10 cellular contexts compared by ENCODE assay signal in genomic region chr2:113217455-113218282, GRCh38. TPM values are rescaled to one million over a fixed set of nuclear protein-coding genes. Genes with fewer than 3 reads are reported as not detected.
DNase-seq lines count a peak whose midpoint lies in the region; ATAC-seq and TF ChIP-seq lines count a peak whose summit lies in the region.
"Had no signal": no experiment of that assay in that cellular context is flagged by ENCODE, and none has a peak within 500 bp of the region (broad histone marks: within the 10 kb centered on the region; RNA-seq: fewer than 3 reads in every experiment).

No MANE protein-coding gene starts in this region.

- H3K36me3 ChIP-seq in KOPT-K1 (ENCODE audit: insufficient read depth, low read length) (no peaks in the 10 kb centered on the region), mammary epithelial cell (ENCODE audit: insufficient read depth, low read length) (no peaks in the 10 kb centered on the region), right lobe of liver (no peaks in the 10 kb centered on the region), subcutaneous abdominal adipose tissue (ENCODE audit: control insufficient read depth in 5 of 5, insufficient read depth in 5 of 5, low read length in 5 of 5) (no peaks in the 10 kb centered on the region)

- in situ Hi-C loops in mammary epithelial cell (cut with MboI; ENCODE audit: low sequenced_read_pairs in 2 of 2) = no loop called here

- H3K9ac ChIP-seq in mammary epithelial cell (ENCODE audit: insufficient read depth, low read length) (no peak overlapping the region), subcutaneous abdominal adipose tissue (ENCODE audit: low read length in 5 of 5) (peak overlapping the region in 1 of 5 donors; percentile 27)

- DNase-seq in mammary epithelial cell (no peak), right lobe of liver (peak in 1 of 3 donors; percentile 51), NCI-H146 (lab: John Stamatoyannopoulos, UW) (no peak), superior temporal gyrus (ENCODE audit: extremely low spot score) (no peak), NCI-H2227 treated with DMSO at 0.1 percent for 48 hours (lab: John Stamatoyannopoulos, UW) (no peak)
- DNase-seq: activated CD4-positive, alpha-beta memory T cell treated with anti-CD3 and anti-CD28 coated beads, Interleukin-2, amount 10 ng/mL, durations not matched to agents 7 days and 5 days; NCI-H524 treated with DMSO at 0.1 percent for 48 hours had no signal

- CTCF ChIA-PET in mammary epithelial cell (lab: Charles Lee; ENCODE audit: low non-redundant PET) = no interaction called here

- 65% methylated on average over 15 of the region's 15 CpGs for WGBS in mammary epithelial cell (ENCODE audit: low coverage, missing lambda C conversion rate)
- WGBS in right lobe of liver (ENCODE audit: insufficient coverage, low coverage, low lambda C conversion rate, missing lambda C conversion rate) = 20% methylated on average over 2 of the region's 15 CpGs

- ATAC-seq in right lobe of liver = peak; percentile 2 to 6 (median 4)
- ATAC-seq in HG03432 (IDR thresholded peaks at IDR 0.05; ENCODE audit: unreplicated experiment) = no peak

- H3K9me3 ChIP-seq in KOPT-K1 (ENCODE audit: insufficient read depth, low read length, poor library complexity, severe bottlenecking) = no peaks in the 10 kb centered on the region
- H3K9me3 ChIP-seq in mammary epithelial cell (replicated peaks; ENCODE audit: insufficient read depth, low read length) = no peaks in the 10 kb centered on the region
- no peaks in the 10 kb centered on the region for H3K9me3 ChIP-seq in right lobe of liver
- H3K9me3 ChIP-seq in subcutaneous abdominal adipose tissue (ENCODE audit: control insufficient read depth in 5 of 5, low read length in 5 of 5) = no peaks in the 10 kb centered on the region

- no peak overlapping the region for H3K4me2 ChIP-seq in mammary epithelial cell (ENCODE audit: insufficient read depth, low read depth, low read length)

- H2AFZ ChIP-seq in mammary epithelial cell (ENCODE audit: low read depth, low read length) = peak overlapping the region; percentile 33

- TF ChIP-seq CTCF in mammary epithelial cell (conservative IDR thresholded peaks at IDR 0.05 in 1 of 2, IDR thresholded peaks at IDR 0.05 in 1 of 2; ENCODE audit: extremely low read depth in 1 of 2, insufficient read depth in 1 of 2, low read depth in 1 of 2, low read length in 2 of 2) = no peak
- no peak for TF ChIP-seq CTCF in right lobe of liver (IDR thresholded peaks at IDR 0.05)

- no peak for TF ChIP-seq POLR2A in right lobe of liver (IDR thresholded peaks at IDR 0.05)

- intact Hi-C loops in mammary epithelial cell (cut with micrococcal nuclease) = no loop called here
- intact Hi-C loops in right lobe of liver (cut with DNase I) = no loop called here

- no peaks in the 10 kb centered on the region for H3K79me2 ChIP-seq in mammary epithelial cell (ENCODE audit: insufficient read depth, low read length)

- H3K4me1 ChIP-seq in mammary epithelial cell (ENCODE audit: insufficient read depth, low read length) (peaks cover 22% of the 10 kb centered on the region), right lobe of liver (peaks cover 0 to 36% (median 14%) of the 10 kb centered on the region in 4 donors), subcutaneous abdominal adipose tissue (ENCODE audit: control insufficient read depth in 5 of 5, insufficient read depth in 5 of 5, low read length in 5 of 5) (peaks cover 4 to 51% (median 45%) of the 10 kb centered on the region in 5 donors)

- H3K4me3 ChIP-seq in mammary epithelial cell (replicated peaks in 1 of 3; ENCODE audit: insufficient read depth in 1 of 3, low read depth in 2 of 3, low read length in 3 of 3) (no peak overlapping the region), right lobe of liver (peak overlapping the region in 1 of 3 donors; percentile 6), subcutaneous abdominal adipose tissue (ENCODE audit: low read depth in 1 of 5, low read length in 5 of 5) (peak overlapping the region in 1 of 5 donors; percentile 13)

- H3K27ac ChIP-seq in KOPT-K1 (ENCODE audit: low read depth, low read length, poor library complexity, severe bottlenecking) (peak overlapping the region; percentile 32), mammary epithelial cell (ENCODE audit: insufficient read depth, low read depth, low read length) (no peak overlapping the region), right lobe of liver (peak overlapping the region; percentile 84 to 93 (median 90)), subcutaneous abdominal adipose tissue (ENCODE audit: low read depth, low read length) (peak overlapping the region; percentile 50)

- dilution Hi-C loops in mammary epithelial cell (cut with HindIII; ENCODE audit: low sequenced_read_pairs) = loop anchor here (5.0 kb wide), 1 partner anchor 50 kb away; no protein-coding TSS in a partner anchor

- no peaks in the 10 kb centered on the region for H3K27me3 ChIP-seq in mammary epithelial cell (ENCODE audit: insufficient read depth, low read length)
- no peaks in the 10 kb centered on the region for H3K27me3 ChIP-seq in right lobe of liver
- H3K27me3 ChIP-seq in subcutaneous abdominal adipose tissue (ENCODE audit: control insufficient read depth in 5 of 5, insufficient read depth in 4 of 5, low read length in 5 of 5) = no peaks in the 10 kb centered on the region

- TSS peak; percentile 38 for BruUV-seq in mammary epithelial cell (replicated peaks; lab: Mats Ljungman, UMichigan)

- no peaks in the 10 kb centered on the region for H4K20me1 ChIP-seq in mammary epithelial cell (ENCODE audit: insufficient read depth, low read length)

RNA-seq across cellular contexts. Expression of gene PSD4, which starts 43.9 kb away (rescaled TPM):
- total RNA-seq in mammary epithelial cell (10 to 100 TPM; 23.8 to 28.6 TPM), right lobe of liver (10 to 100 TPM; 38.0 to 77.8 (median 58.7) TPM)
- 12.8 TPM for polyA plus RNA-seq in mammary epithelial cell
- polyA minus RNA-seq in mammary epithelial cell = 33.5 TPM
